ENCODE assay signal across 8 cellular contexts in genomic region chr15:34239151-34239761, GRCh38. TPM values are rescaled to one million over a fixed set of nuclear protein-coding genes. Genes with fewer than 3 reads are reported as not detected.
A peak's percentile ranks its signal among the peaks of the same experiment; 100 is the strongest.
DNase-seq lines count a peak whose midpoint lies in the region; TF ChIP-seq lines count a peak whose summit lies in the region.

No MANE protein-coding gene starts in this region.

- no peak overlapping the region for H4K91ac ChIP-seq in neuronal stem cell (ENCODE audit: low read depth, low read length, poor library complexity)

- no peak overlapping the region for H3K4ac ChIP-seq in neuronal stem cell (ENCODE audit: low read length)

- H3K23ac ChIP-seq in neuronal stem cell (ENCODE audit: low read depth, low read length, poor library complexity) = no peak overlapping the region

- H3K79me2 ChIP-seq in smooth muscle cell (ENCODE audit: low read depth) = no peaks in the 10 kb centered on the region

- TF ChIP-seq EP300 in transverse colon (IDR thresholded peaks at IDR 0.05; ENCODE audit: low read depth) = no peak

- intact Hi-C loops in transverse colon (cut with DNase I; ENCODE audit: low total_unique reads) = no loop called here

- no peak overlapping the region for H4K8ac ChIP-seq in neuronal stem cell (ENCODE audit: low read depth, low read length)

- no peak overlapping the region for H2BK120ac ChIP-seq in neuronal stem cell (ENCODE audit: low read depth, low read length)

- H3K9ac ChIP-seq in smooth muscle cell (ENCODE audit: low read depth) (peak overlapping the region; percentile 76), neuronal stem cell (ENCODE audit: low read depth, low read length, poor library complexity) (no peak overlapping the region)

- H3K4me2 ChIP-seq in smooth muscle cell (peak overlapping the region; percentile 70), neuronal stem cell (ENCODE audit: insufficient read depth, low read length, poor library complexity, severe bottlenecking) (no peak overlapping the region)

- no peak overlapping the region for H3K14ac ChIP-seq in neuronal stem cell (ENCODE audit: low read length)

- no peak overlapping the region for H3K18ac ChIP-seq in neuronal stem cell (ENCODE audit: low read length)

- in situ Hi-C loops in GM13976 (cut with MboI; ENCODE audit: low sequenced_read_pairs, unreplicated experiment) (loop anchor here (25.0 kb wide), 1 partner anchor 348 kb away; the partner anchor contains the start of gene GOLGA8B), transverse colon (cut with MboI; ENCODE audit: low pct_ligation_motif_present in 1 of 4, low pct_unique_long_range_greater_than_20kb in 1 of 4, low sequenced_read_pairs in 3 of 4) (loop anchor here in 3 of 4 donors (25.0 kb wide), 2 partner anchors 123 to 348 kb away; partner anchors contain the start of genes GOLGA8B (in 2 of the 3) and LPCAT4 (in 1 of the 3))

- peaks cover 2% of the 10 kb centered on the region for H3K4me1 ChIP-seq in smooth muscle cell (ENCODE audit: low read depth)
- no peaks in the 10 kb centered on the region for H3K4me1 ChIP-seq in neuronal stem cell (ENCODE audit: control insufficient read depth in 2 of 2, insufficient read depth in 1 of 2, low read depth in 1 of 2, low read length in 2 of 2)
- H3K4me1 ChIP-seq in transverse colon = no peaks in the 10 kb centered on the region

- no peak overlapping the region for H2AK5ac ChIP-seq in neuronal stem cell (ENCODE audit: low read depth, low read length)

- H2BK5ac ChIP-seq in neuronal stem cell (ENCODE audit: low read length) = no peak overlapping the region

- POLR2A ChIA-PET in RWPE1 (lab: Yijun Ruan, JAX; ENCODE audit: low non-redundant PET) = no interaction called here

- TF ChIP-seq CTCF in GM13976 (IDR thresholded peaks at IDR 0.05; ENCODE audit: borderline replicate concordance, control extremely low read depth, extremely low read depth, insufficient read depth, missing control alignments) (no peak), RWPE1 (conservative IDR thresholded peaks at IDR 0.05; ENCODE audit: low read depth) (no peak), smooth muscle cell (IDR thresholded peaks at IDR 0.05; ENCODE audit: borderline replicate concordance, insufficient read depth, poor library complexity, severe bottlenecking) (no peak), transverse colon (IDR thresholded peaks at IDR 0.05) (no peak)

- no peak overlapping the region for H2BK15ac ChIP-seq in neuronal stem cell (ENCODE audit: low read length)

- H3K36me3 ChIP-seq in smooth muscle cell (ENCODE audit: low read depth) (no peaks in the 10 kb centered on the region), neuronal stem cell (replicated peaks in 1 of 2; ENCODE audit: control insufficient read depth in 2 of 2, insufficient read depth in 2 of 2, low read length in 2 of 2) (peaks cover 2 to 9% of the 10 kb centered on the region in 2 donors), transverse colon (peaks cover 0 to 54% (median 11%) of the 10 kb centered on the region in 4 donors)

- WGBS in smooth muscle cell (ENCODE audit: low lambda C conversion rate) = 51% methylated on average over 4 of the region's 4 CpGs
- WGBS in neuronal stem cell (ENCODE audit: extremely low coverage in 2 of 2, insufficient read length in 2 of 2, insufficient replicate concordance in 1 of 2), 2 donors = no CpG with 5 or more reads among the region's 4 CpGs
- 80 to 83% methylated on average over 3 to 4 of the region's 4 CpGs for WGBS in transverse colon (ENCODE audit: low coverage in 1 of 2), 2 donors

- no peak overlapping the region for H2BK12ac ChIP-seq in neuronal stem cell (ENCODE audit: low read length)

- CTCF ChIA-PET in RWPE1 (lab: Yijun Ruan, JAX) = interaction anchor here (0.6 kb wide), 1 partner anchor 144 kb away, joined by 3 read pairs; no protein-coding TSS in a partner anchor

- H3F3A ChIP-seq in smooth muscle cell (ENCODE audit: low read depth) = no peaks in the 10 kb centered on the region

- no peak for TF ChIP-seq POLR2A in transverse colon (IDR thresholded peaks at IDR 0.05)

- H3K9me3 ChIP-seq in smooth muscle cell (replicated peaks; ENCODE audit: low read depth) (no peaks in the 10 kb centered on the region), neuronal stem cell (replicated peaks in 1 of 2; ENCODE audit: control insufficient read depth in 2 of 2, insufficient read depth in 1 of 2, low read depth in 1 of 2, low read length in 2 of 2) (no peaks in the 10 kb centered on the region), transverse colon (no peaks in the 10 kb centered on the region)

- H3K27me3 ChIP-seq in smooth muscle cell (ENCODE audit: low read depth) (no peaks in the 10 kb centered on the region), neuronal stem cell (ENCODE audit: control insufficient read depth in 3 of 3, insufficient read depth in 3 of 3, low read depth in 1 of 3, low read length in 3 of 3) (no peaks in the 10 kb centered on the region), transverse colon (no peaks in the 10 kb centered on the region)

- no peak overlapping the region for H3K4me3 ChIP-seq in smooth muscle cell
- no peak overlapping the region for H3K4me3 ChIP-seq in neuronal stem cell (ENCODE audit: low read length in 2 of 2)
- no peak overlapping the region for H3K4me3 ChIP-seq in transverse colon

- DNase-seq in GM13976 (ENCODE audit: low spot score) (peak; percentile 34), RWPE1 (ENCODE audit: low spot score) (peak; percentile 97), dedifferentiated amniotic fluid mesenchymal stem cell (ENCODE audit: extremely low spot score) (peak; percentile 81), smooth muscle cell (lab: John Stamatoyannopoulos, UW; ENCODE audit: unreplicated experiment) (no peak), neuronal stem cell (ENCODE audit: low spot score) (no peak), transverse colon (no peak), NCI-H2029 treated with DMSO at 0.1 percent for 48 hours (lab: John Stamatoyannopoulos, UW) (no peak), NCI-H1930 (lab: John Stamatoyannopoulos, UW) (no peak)

- H4K20me1 ChIP-seq in smooth muscle cell (ENCODE audit: low read depth) = no peaks in the 10 kb centered on the region

- H3K79me1 ChIP-seq in neuronal stem cell (ENCODE audit: low read depth, low read length) = no peaks in the 10 kb centered on the region

- peak overlapping the region; percentile 87 for H3K27ac ChIP-seq in RWPE1
- H3K27ac ChIP-seq in smooth muscle cell (ENCODE audit: low read depth) = peak overlapping the region; percentile 95
- H3K27ac ChIP-seq in neuronal stem cell (replicated peaks; ENCODE audit: low read length) = no peak overlapping the region
- H3K27ac ChIP-seq in transverse colon = no peak overlapping the region

- H2AFZ ChIP-seq in smooth muscle cell (ENCODE audit: low read depth) = no peak overlapping the region
- H2AFZ ChIP-seq in neuronal stem cell (ENCODE audit: low read length) = no peak overlapping the region

RNA-seq across cellular contexts. Expression of gene EMC4, which starts 14.4 kb away (rescaled TPM):
- 128 and 146 TPM in 2 replicates for total RNA-seq in smooth muscle cell
- 194 and 227 TPM in 2 replicates for polyA plus RNA-seq in smooth muscle cell
- 171 TPM for polyA plus RNA-seq in neuronal stem cell (2013, experiment 1 of 2)
- polyA plus RNA-seq in neuronal stem cell (2013, experiment 2 of 2) = 171 TPM
- total RNA-seq in transverse colon = 100 to 1,000 TPM in 2 of 4 donors, 10 to 100 TPM in 2; 71.4 to 148 (median 111) TPM

RNA-seq across cellular contexts. Expression of gene KATNBL1, which starts 29.4 kb away (rescaled TPM):
- total RNA-seq in smooth muscle cell (91.8 and 145 TPM in 2 replicates), transverse colon (100 to 1,000 TPM in 1 of 4 donors, 10 to 100 TPM in 3; 41.1 to 137 (median 80.3) TPM)
- polyA plus RNA-seq in smooth muscle cell = 62.3 and 65.5 TPM in 2 replicates
- polyA plus RNA-seq in neuronal stem cell (2013, experiment 1 of 2) = 47.1 TPM
- 48.6 TPM for polyA plus RNA-seq in neuronal stem cell (2013, experiment 2 of 2)

Comparison
In these comparisons a context has a peak if more than half of its experiments do, and no peak if none do; other contexts are left out.
1. DNase-seq: peak in GM13976 (single experiment), RWPE1 (single experiment) and dedifferentiated amniotic fluid mesenchymal stem cell (single experiment); none in smooth muscle cell (single experiment), neuronal stem cell (single experiment), transverse colon (single experiment), NCI-H2029 treated with DMSO at 0.1 percent for 48 hours (single experiment) and NCI-H1930 (0 of 2).
2. H3K27ac ChIP-seq: peak in RWPE1 (single experiment) and smooth muscle cell (single experiment); none in neuronal stem cell (single experiment) and transverse colon (0 of 4).